ENCODE assay signal across 11 cellular contexts in the genomic region with DNA sequence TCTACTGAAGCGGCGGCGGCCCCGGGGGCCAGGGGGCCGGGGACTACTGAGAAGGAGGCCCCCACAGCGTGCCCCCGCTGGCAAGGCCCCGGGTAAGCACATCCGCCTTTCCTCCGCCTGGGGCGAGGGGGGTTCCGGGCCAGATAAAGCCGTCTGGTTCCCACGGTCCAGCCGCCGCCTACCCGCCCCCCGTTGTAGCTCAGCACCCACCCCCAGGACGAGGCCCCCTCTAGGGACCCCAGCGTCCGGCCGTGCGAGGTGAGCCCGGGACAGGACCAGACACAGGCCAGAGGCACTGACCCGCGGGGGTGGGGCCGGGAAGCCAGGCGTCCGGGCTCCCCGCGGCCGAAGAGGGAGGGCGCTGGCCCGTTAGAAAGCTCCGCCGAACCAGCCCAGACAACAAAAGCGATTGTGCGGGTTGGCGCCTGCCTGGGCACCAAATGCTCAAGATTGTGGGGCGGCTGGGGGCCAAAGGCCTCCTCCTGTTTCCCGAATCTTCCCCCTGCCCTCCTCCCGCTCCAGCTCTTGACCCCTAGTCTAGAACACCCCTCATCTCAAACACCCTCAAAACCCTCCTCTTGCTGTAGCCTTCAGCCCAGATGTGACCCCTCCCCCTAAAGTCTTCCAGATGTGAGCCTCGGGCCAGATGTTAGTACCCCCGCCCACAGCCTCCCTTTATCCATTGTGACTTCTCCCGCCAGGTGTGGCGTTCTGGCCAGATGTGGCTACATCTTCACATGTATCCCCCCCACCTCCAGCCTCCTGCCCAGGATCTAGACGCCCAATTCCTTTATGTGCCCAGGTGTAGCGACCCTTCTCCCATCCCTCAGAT. TPM values are rescaled to one million over a fixed set of nuclear protein-coding genes. Genes with fewer than 3 reads are reported as not detected.
A peak's percentile ranks its signal among the peaks of the same experiment; 100 is the strongest.
DNase-seq lines count a peak whose midpoint lies in the region; ATAC-seq and TF ChIP-seq lines count a peak whose summit lies in the region.
"Had no signal": no experiment of that assay in that cellular context is flagged by ENCODE, and none has a peak within 500 bp of the region (broad histone marks: within the 10 kb centered on the region; RNA-seq: fewer than 3 reads in every experiment).

No MANE protein-coding gene starts in this region.

- H3K4me1 Mint-ChIP-seq in CD8-positive, alpha-beta memory T cell = peaks cover 51 to 71% (median 58%) of the 10 kb centered on the region in 3 donors

- H3K27ac Mint-ChIP-seq in CD8-positive, alpha-beta memory T cell = peak overlapping the region in 4 of 8 donors; percentile 51 to 93 (median 67)

- H3K4me1 ChIP-seq in CD8-positive, alpha-beta memory T cell (ENCODE audit: insufficient read depth, low read length) = peaks cover 66% of the 10 kb centered on the region
- H3K4me1 ChIP-seq in gastroesophageal sphincter = peaks cover 0 to 89% (median 66%) of the 10 kb centered on the region in 3 donors

- peaks cover 0 to under 1% (median 0%) of the 10 kb centered on the region in 3 donors for H3K36me3 Mint-ChIP-seq in CD8-positive, alpha-beta memory T cell

- peak overlapping the region; percentile 64 to 90 (median 77) for H3K4me3 Mint-ChIP-seq in CD8-positive, alpha-beta memory T cell

- H3K4me3 ChIP-seq in CD8-positive, alpha-beta memory T cell (ENCODE audit: low read length) = peak overlapping the region; percentile 32
- peak overlapping the region in 1 of 2 donors; percentile 71 for H3K4me3 ChIP-seq in gastroesophageal sphincter

- no peaks in the 10 kb centered on the region for H3K9me3 ChIP-seq in CD8-positive, alpha-beta memory T cell (ENCODE audit: low read length)
- H3K9me3 ChIP-seq in gastroesophageal sphincter = no peaks in the 10 kb centered on the region
- H3K9me3 ChIP-seq: neutrophil had no signal

- H3K27me3 Mint-ChIP-seq in CD8-positive, alpha-beta memory T cell = peaks cover 39 to 40% of the 10 kb centered on the region in 2 donors

- TF ChIP-seq POLR2A in gastroesophageal sphincter (IDR thresholded peaks at IDR 0.05) = no peak

- DNase-seq in CD8-positive, alpha-beta memory T cell = peak in 1 of 5 donors; percentile 50
- no peak for DNase-seq in RWPE1 (ENCODE audit: low spot score)
- peak in 6 of 10 donors; percentile 47 to 92 (median 78) for DNase-seq in posterior cingulate gyrus
- DNase-seq in stimulated activated CD4-positive, alpha-beta T cell treated with anti-CD3 and anti-CD28 coated beads, Interleukin-4, amount 100 ng/mL, for 1 hour = no peak
- no peak for DNase-seq in NCI-H1436 (lab: John Stamatoyannopoulos, UW)
- no peak for DNase-seq in activated CD8-positive, alpha-beta memory T cell treated with anti-CD3 and anti-CD28 coated beads, Interleukin-2, amount 50 U/mL, for 48 hours
- DNase-seq: NCI-H2081 treated with DMSO at 0.1 percent for 48 hours had no signal

- H3K36me3 ChIP-seq in CD8-positive, alpha-beta memory T cell (ENCODE audit: insufficient read depth, low read length) = no peaks in the 10 kb centered on the region
- no peaks in the 10 kb centered on the region for H3K36me3 ChIP-seq in gastroesophageal sphincter
- H3K36me3 ChIP-seq: neutrophil had no signal

- H3K27me3 ChIP-seq in CD8-positive, alpha-beta memory T cell (ENCODE audit: insufficient read depth, low read length, poor library complexity, severe bottlenecking) = peaks cover 42% of the 10 kb centered on the region
- peaks cover 57% of the 10 kb centered on the region for H3K27me3 ChIP-seq in gastroesophageal sphincter

- no peaks in the 10 kb centered on the region for H3K9me3 Mint-ChIP-seq in CD8-positive, alpha-beta memory T cell

- peak overlapping the region; percentile 24 for H3K27ac ChIP-seq in CD8-positive, alpha-beta memory T cell (ENCODE audit: low read depth, low read length)
- peak overlapping the region; percentile 99 for H3K27ac ChIP-seq in RWPE1
- peak overlapping the region; percentile 29 to 87 (median 86) for H3K27ac ChIP-seq in gastroesophageal sphincter
- H3K27ac ChIP-seq: neutrophil had no signal

- intact Hi-C loops in posterior cingulate gyrus (cut with DNase I) = no loop called here

- POLR2A ChIA-PET in CD8-positive, alpha-beta memory T cell (lab: Charles Lee) = interaction anchor here (0.5 to 1.5 kb wide), 2 partner anchors 10 to 1751 kb away, joined by 3 to 7 read pairs; no protein-coding TSS in a partner anchor
- POLR2A ChIA-PET in RWPE1 (lab: Yijun Ruan, JAX; ENCODE audit: low non-redundant PET) = no interaction called here

- no peak for ATAC-seq in gastroesophageal sphincter
- no peak for ATAC-seq in GM18909 (IDR thresholded peaks at IDR 0.05; ENCODE audit: poor library complexity, unreplicated experiment)
- ATAC-seq: activated CD4-positive, CD25-positive, alpha-beta regulatory T cell treated with anti-CD3 and anti-CD28 coated beads, Interleukin-2, amount 50 U/mL, for 24 hours had no signal

- WGBS in gastroesophageal sphincter (ENCODE audit: low coverage in 1 of 2), 2 donors = 20 to 21% methylated on average over 1 to 7 of the region's 48 CpGs

- CTCF ChIA-PET in CD8-positive, alpha-beta memory T cell (lab: Charles Lee) = interaction anchor here (0.8 to 10.1 kb wide), 11 partner anchors 10 to 295 kb away, joined by 3 to 98 read pairs (median 5); partner anchors contain the start of gene BLVRB
- CTCF ChIA-PET in RWPE1 (lab: Yijun Ruan, JAX) = interaction anchor here (0.6 to 1.7 kb wide), 11 partner anchors 34 to 461 kb away, joined by 3 to 6 read pairs (median 4); partner anchors contain the start of gene ACTMAP

- no peak for TF ChIP-seq EP300 in gastroesophageal sphincter (IDR thresholded peaks at IDR 0.05)

- TF ChIP-seq CTCF in RWPE1 (conservative IDR thresholded peaks at IDR 0.05; ENCODE audit: low read depth) = no peak
- peak in 1 of 4 experiments; percentile 11 for TF ChIP-seq CTCF in gastroesophageal sphincter (IDR thresholded peaks at IDR 0.05)

RNA-seq across cellular contexts. Expression of gene LTBP4, which starts 0.9 kb away (rescaled TPM):
- total RNA-seq in CD8-positive, alpha-beta memory T cell = 100 to 1,000 TPM; 103 to 111 TPM
- polyA plus RNA-seq in CD8-positive, alpha-beta memory T cell = 40.0 TPM
- 100 to 1,000 TPM; 199 to 369 (median 320) TPM for total RNA-seq in gastroesophageal sphincter

RNA-seq across cellular contexts. Expression of gene SHKBP1, which starts 23.6 kb away (rescaled TPM):
- 100 to 1,000 TPM; 103 to 104 TPM for total RNA-seq in CD8-positive, alpha-beta memory T cell
- 159 TPM for polyA plus RNA-seq in CD8-positive, alpha-beta memory T cell
- total RNA-seq in gastroesophageal sphincter = 10 to 100 TPM; 30.3 to 50.1 (median 37.7) TPM

Comparison
In these comparisons a context has a peak if more than half of its experiments do, and no peak if none do; other contexts are left out.
1. DNase-seq: peak in posterior cingulate gyrus (6 of 10); none in RWPE1 (single experiment), stimulated activated CD4-positive, alpha-beta T cell treated with anti-CD3 and anti-CD28 coated beads, Interleukin-4, amount 100 ng/mL, for 1 hour (single experiment), NCI-H1436 (single experiment) and activated CD8-positive, alpha-beta memory T cell treated with anti-CD3 and anti-CD28 coated beads, Interleukin-2, amount 50 U/mL, for 48 hours (single experiment).
2. H3K27ac ChIP-seq: peak in every context shown above with its lines; median percentile 99 in RWPE1; 86 in gastroesophageal sphincter; 24 in CD8-positive, alpha-beta memory T cell.